ENCODE assay signal across 10 cellular contexts in genomic region chr20:10047427-10047826, GRCh38. TPM values are rescaled to one million over a fixed set of nuclear protein-coding genes. Genes with fewer than 3 reads are reported as not detected.
DNase-seq lines count a peak whose midpoint lies in the region; ATAC-seq lines count a peak whose summit lies in the region.
"Had no signal": no experiment of that assay in that cellular context is flagged by ENCODE, and none has a peak within 500 bp of the region (broad histone marks: within the 10 kb centered on the region; RNA-seq: fewer than 3 reads in every experiment).

No MANE protein-coding gene starts in this region.

- H2BK15ac ChIP-seq in neuronal stem cell (ENCODE audit: low read length), result no peak overlapping the region

- no peak overlapping the region for H2BK5ac ChIP-seq in neuronal stem cell (ENCODE audit: low read length)

- no peaks in the 10 kb centered on the region for H3K9me3 ChIP-seq in neuronal stem cell (replicated peaks in 1 of 2; ENCODE audit: control insufficient read depth in 2 of 2, insufficient read depth in 1 of 2, low read depth in 1 of 2, low read length in 2 of 2)

- DNase-seq in NCI-H748 (lab: John Stamatoyannopoulos, UW; ENCODE audit: unreplicated experiment) (peak; percentile 34), NCI-H748 treated with DMSO at 0.1 percent for 48 hours (lab: John Stamatoyannopoulos, UW) (no peak), MV-4-11 (lab: John Stamatoyannopoulos, UW) (peak; percentile 16), cerebellar cortex (ENCODE audit: low spot score) (peak; percentile 34), neuronal stem cell (ENCODE audit: low spot score) (peak; percentile 21), pons (ENCODE audit: low spot score) (no peak), medulla oblongata (ENCODE audit: extremely low spot score) (no peak)
- DNase-seq: activated T-cell treated with anti-CD3 and anti-CD28 coated beads, Interleukin-2, amount 50 U/mL, for 1 hour had no signal

- H3K27me3 ChIP-seq in neuronal stem cell (ENCODE audit: control insufficient read depth in 3 of 3, insufficient read depth in 3 of 3, low read depth in 1 of 3, low read length in 3 of 3), result no peaks in the 10 kb centered on the region

- H3K4me3 ChIP-seq in neuronal stem cell (ENCODE audit: low read length in 2 of 2), result no peak overlapping the region

- no peaks in the 10 kb centered on the region for H3K79me1 ChIP-seq in neuronal stem cell (ENCODE audit: low read depth, low read length)

- peak overlapping the region; percentile 41 for H2AFZ ChIP-seq in neuronal stem cell (ENCODE audit: low read length)

- no peak overlapping the region for H2AK5ac ChIP-seq in neuronal stem cell (ENCODE audit: low read depth, low read length)

- H3K18ac ChIP-seq in neuronal stem cell (ENCODE audit: low read length), result no peak overlapping the region

- H4K91ac ChIP-seq in neuronal stem cell (ENCODE audit: low read depth, low read length, poor library complexity), result no peak overlapping the region

- no peak overlapping the region for H2BK120ac ChIP-seq in neuronal stem cell (ENCODE audit: low read depth, low read length)

- no peak overlapping the region for H4K8ac ChIP-seq in neuronal stem cell (ENCODE audit: low read depth, low read length)

- peaks cover 0 to 2% of the 10 kb centered on the region in 2 donors for H3K4me1 ChIP-seq in neuronal stem cell (ENCODE audit: control insufficient read depth in 2 of 2, insufficient read depth in 1 of 2, low read depth in 1 of 2, low read length in 2 of 2)

- WGBS in neuronal stem cell (ENCODE audit: extremely low coverage in 2 of 2, insufficient read length in 2 of 2, insufficient replicate concordance in 1 of 2), 2 donors, result no CpG with 5 or more reads among the region's 4 CpGs

- no peak for ATAC-seq in HG02798 (IDR thresholded peaks at IDR 0.05; ENCODE audit: poor library complexity, unreplicated experiment)
- ATAC-seq: stimulated activated effector memory CD8-positive, alpha-beta T cell treated with anti-CD3 and anti-CD28 coated beads, Interleukin-12 subunit alpha, Interleukin-12 subunit beta, amount 100 ng/mL, for 72 hours had no signal

- H3K36me3 ChIP-seq in neuronal stem cell (replicated peaks in 1 of 2; ENCODE audit: control insufficient read depth in 2 of 2, insufficient read depth in 2 of 2, low read length in 2 of 2), result no peaks in the 10 kb centered on the region

- H3K14ac ChIP-seq in neuronal stem cell (ENCODE audit: low read length), result no peak overlapping the region

- no peak overlapping the region for H3K4ac ChIP-seq in neuronal stem cell (ENCODE audit: low read length)

- no peak overlapping the region for H2BK12ac ChIP-seq in neuronal stem cell (ENCODE audit: low read length)

- no peak overlapping the region for H3K4me2 ChIP-seq in neuronal stem cell (ENCODE audit: insufficient read depth, low read length, poor library complexity, severe bottlenecking)

- no peak overlapping the region for H3K27ac ChIP-seq in neuronal stem cell (replicated peaks; ENCODE audit: low read length)

- H3K23ac ChIP-seq in neuronal stem cell (ENCODE audit: low read depth, low read length, poor library complexity), result no peak overlapping the region

- no peak overlapping the region for H3K9ac ChIP-seq in neuronal stem cell (ENCODE audit: low read depth, low read length, poor library complexity)

RNA-seq across cellular contexts. Expression of gene ANKEF1, which starts 12.6 kb away (rescaled TPM):
- polyA plus RNA-seq in neuronal stem cell (2013, experiment 1 of 2), result 3.8 TPM
- 4.2 TPM for polyA plus RNA-seq in neuronal stem cell (2013, experiment 2 of 2)

Comparison
In these comparisons a context has a peak if more than half of its experiments do, and no peak if none do; other contexts are left out.
1. DNase-seq: peak in NCI-H748 (single experiment), MV-4-11 (single experiment), cerebellar cortex (single experiment) and neuronal stem cell (single experiment); none in NCI-H748 treated with DMSO at 0.1 percent for 48 hours (single experiment), pons (single experiment) and medulla oblongata (single experiment).